13 cellular contexts compared by ENCODE assay signal in genomic region chr14:95256776-95257060, GRCh38.
DNase-seq lines count a peak whose midpoint lies in the region; TF ChIP-seq lines count a peak whose summit lies in the region.
"Had no signal": no experiment of that assay in that cellular context is flagged by ENCODE, and none has a peak within 500 bp of the region (broad histone marks: within the 10 kb centered on the region; RNA-seq: fewer than 3 reads in every experiment).

No MANE protein-coding gene starts in this region.

- no peak overlapping the region for H3K4me3 Mint-ChIP-seq in type B pancreatic cell

- no peaks in the 10 kb centered on the region for H3K36me3 Mint-ChIP-seq in type B pancreatic cell

- DNase-seq in cardiac septum (ENCODE audit: low spot score) = peak; percentile 44
- no peak for DNase-seq in right atrium auricular region (ENCODE audit: low spot score)
- DNase-seq in colonic mucosa = no peak
- peak; percentile 56 for DNase-seq in type B pancreatic cell (ENCODE audit: extremely low spot score, unreplicated experiment)
- DNase-seq in NCI-H82 treated with DMSO at 0.1 percent for 48 hours (lab: John Stamatoyannopoulos, UW; ENCODE audit: unreplicated experiment) = no peak
- DNase-seq in NCI-H1092 (lab: John Stamatoyannopoulos, UW) = no peak
- DNase-seq in NCI-H1930 (lab: John Stamatoyannopoulos, UW) = no peak
- DNase-seq: PC-3 had no signal

- H3K27ac Mint-ChIP-seq in type B pancreatic cell = no peak overlapping the region

- H3K27me3 ChIP-seq in right atrium auricular region (no peaks in the 10 kb centered on the region), colonic mucosa (no peaks in the 10 kb centered on the region), mucosa of rectum (ENCODE audit: control insufficient read depth in 2 of 2, insufficient read depth in 2 of 2, low read length in 2 of 2) (no peaks in the 10 kb centered on the region)

- H3K4me1 ChIP-seq in right atrium auricular region (peaks cover 0 to 30% of the 10 kb centered on the region in 2 donors), colonic mucosa (peaks cover 6% of the 10 kb centered on the region), mucosa of rectum (ENCODE audit: control insufficient read depth in 2 of 2, insufficient read depth in 2 of 2, low read length in 2 of 2) (peaks cover 19 to 46% of the 10 kb centered on the region in 2 donors)
- H3K4me1 ChIP-seq: HAP-1 had no signal

- H3K27ac ChIP-seq in right atrium auricular region (no peak overlapping the region), colonic mucosa (peak overlapping the region; percentile 30), mucosa of rectum (ENCODE audit: low read depth in 2 of 2, low read length in 2 of 2) (peak overlapping the region; percentile 75 to 79)
- H3K27ac ChIP-seq: C4-2B had no signal

- H3K4me1 Mint-ChIP-seq in type B pancreatic cell (ENCODE audit: unreplicated experiment) = peaks cover 31% of the 10 kb centered on the region

- no peaks in the 10 kb centered on the region for H3K36me3 ChIP-seq in right atrium auricular region
- H3K36me3 ChIP-seq in colonic mucosa = no peaks in the 10 kb centered on the region
- peaks cover 0 to 7% of the 10 kb centered on the region in 2 donors for H3K36me3 ChIP-seq in mucosa of rectum (ENCODE audit: control insufficient read depth in 2 of 2, insufficient read depth in 2 of 2, low read length in 2 of 2)
- H3K36me3 ChIP-seq: HAP-1 had no signal

- H3K4me3 ChIP-seq in right atrium auricular region = no peak overlapping the region
- no peak overlapping the region for H3K4me3 ChIP-seq in colonic mucosa
- no peak overlapping the region for H3K4me3 ChIP-seq in mucosa of rectum (ENCODE audit: low read length in 2 of 2)
- H3K4me3 ChIP-seq: GM12878, HAP-1 had no signal

- intact Hi-C loops in cardiac septum (cut with DNase I) (no loop called here), colonic mucosa (cut with DNase I) (no loop called here)

- H3K9me3 ChIP-seq in right atrium auricular region = no peaks in the 10 kb centered on the region
- H3K9me3 ChIP-seq in colonic mucosa = no peaks in the 10 kb centered on the region
- no peaks in the 10 kb centered on the region for H3K9me3 ChIP-seq in mucosa of rectum (ENCODE audit: control insufficient read depth in 2 of 2, low read length in 2 of 2)
- H3K9me3 ChIP-seq: HAP-1 had no signal

- TF ChIP-seq CTCF in right atrium auricular region (IDR thresholded peaks at IDR 0.05) (no peak), colonic mucosa (IDR thresholded peaks at IDR 0.05) (no peak), type B pancreatic cell (conservative IDR thresholded peaks at IDR 0.05) (no peak)

- H3K9ac ChIP-seq in colonic mucosa (ENCODE audit: low read depth in 2 of 2, low read length in 2 of 2) (no peak overlapping the region), mucosa of rectum (ENCODE audit: low read depth in 1 of 2, low read length in 2 of 2) (no peak overlapping the region)

- no peaks in the 10 kb centered on the region for H3K9me3 Mint-ChIP-seq in type B pancreatic cell
- H3K9me3 Mint-ChIP-seq: IgD-negative memory B cell had no signal

- H3K27me3 Mint-ChIP-seq in type B pancreatic cell = no peaks in the 10 kb centered on the region
- H3K27me3 Mint-ChIP-seq: IgD-negative memory B cell had no signal

Comparison
In these comparisons a context has a peak if more than half of its experiments do, and no peak if none do; other contexts are left out.
1. DNase-seq: peak in cardiac septum (single experiment) and type B pancreatic cell (single experiment); none in right atrium auricular region (single experiment), colonic mucosa (single experiment), NCI-H82 treated with DMSO at 0.1 percent for 48 hours (single experiment), NCI-H1092 (single experiment) and NCI-H1930 (0 of 2).
2. H3K27ac ChIP-seq: peak in colonic mucosa (single experiment) and mucosa of rectum (2 of 2); none in right atrium auricular region (0 of 2).